1 cellular context compared by ENCODE assay signal in the genomic region with DNA sequence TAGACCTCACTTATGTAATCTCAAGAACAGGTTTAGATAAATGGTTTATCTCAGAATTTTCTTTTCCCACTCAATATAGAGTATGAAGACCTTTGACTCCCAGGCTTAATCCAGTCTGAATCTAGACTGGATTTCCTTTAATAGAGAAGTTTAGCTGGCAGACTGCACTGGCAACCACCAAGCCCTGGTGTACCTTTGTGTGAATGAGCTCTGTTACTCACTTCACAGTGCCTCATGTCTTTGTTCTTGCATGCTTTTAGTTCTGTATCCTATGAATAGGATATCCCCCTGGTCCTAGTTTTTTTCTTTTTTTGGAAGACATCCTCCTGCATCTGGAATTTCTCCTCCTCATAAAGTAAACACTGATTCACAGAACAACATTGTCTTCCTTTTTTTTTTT.
TF ChIP-seq lines count a peak whose summit lies in the region.

No MANE protein-coding gene starts in this region.

TF ChIP-seq in HepG2, 621 proteins besides CTCF, POLR2A, EP300 and RAD21:
- TF ChIP-seq, protein P1, sequence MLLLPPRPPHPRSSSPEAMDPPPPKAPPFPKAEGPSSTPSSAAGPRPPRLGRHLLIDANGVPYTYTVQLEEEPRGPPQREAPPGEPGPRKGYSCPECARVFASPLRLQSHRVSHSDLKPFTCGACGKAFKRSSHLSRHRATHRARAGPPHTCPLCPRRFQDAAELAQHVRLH (CRISPR knock-in tag; IDR thresholded peaks at IDR 0.05; ENCODE audit: borderline replicate concordance, low read depth) = no peak
